33 cellular contexts compared by ENCODE assay signal in the genomic region with DNA sequence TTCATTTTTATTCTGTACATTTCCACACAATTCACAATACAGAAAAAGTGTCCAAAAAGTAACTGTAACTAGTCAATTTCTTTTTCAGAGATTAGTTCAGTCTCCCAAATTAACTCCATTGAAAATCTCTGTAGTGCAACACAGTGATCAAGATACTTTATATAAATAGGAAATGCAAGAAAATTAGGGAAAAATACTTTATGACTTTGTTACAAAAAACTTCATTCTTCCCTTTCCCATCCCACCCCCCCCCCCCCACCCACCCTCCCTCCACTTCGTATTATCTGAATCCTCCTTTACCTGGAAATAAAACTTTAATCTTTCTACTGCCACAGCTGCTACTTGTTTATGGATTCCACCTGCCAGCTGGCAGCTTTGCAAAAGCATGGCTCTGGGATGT. TPM values are rescaled to one million over a fixed set of nuclear protein-coding genes. Genes with fewer than 3 reads are reported as not detected.
"Had no signal": no experiment of that assay in that cellular context is flagged by ENCODE, and none has a peak within 500 bp of the region (broad histone marks: within the 10 kb centered on the region; RNA-seq: fewer than 3 reads in every experiment).

No MANE protein-coding gene starts in this region.

- H3K27ac ChIP-seq: PC-9, RWPE1, SJCRH30, SK-N-MC had no signal

- DNase-seq: Kasumi-1, KG1, MG63, NCI-H1048, NCI-H1092 treated with DMSO at 0.1 percent for 48 hours, NCI-H1105 treated with DMSO at 0.1 percent for 48 hours, NCI-H1417, NCI-H1436, NCI-H146, NCI-H1694, NCI-H187, NCI-H1930, NCI-H2029 treated with DMSO at 0.1 percent for 48 hours, NCI-H2081 treated with DMSO at 0.1 percent for 48 hours, NCI-H2107, NCI-H2171, NCI-H226, NCI-H446 treated with DMSO at 0.1 percent for 48 hours, NCI-H510A, NCI-H526 treated with DMSO at 0.1 percent for 48 hours, NCI-H774, PC-9, SHP77, SIG-M5, SJCRH30, T-cell had no signal

- H2AFZ ChIP-seq: PC-9 had no signal

- H3K9me3 ChIP-seq: MG63, SJCRH30 had no signal

- H3K36me3 ChIP-seq: MG63, SJCRH30 had no signal

- H3K4me2 ChIP-seq: PC-9 had no signal

- ATAC-seq: Panc1, Right ventricle myocardium inferior, SK-N-SH treated with all-trans-retinoic acid at 6 μM for 48 hours, T-cell had no signal

- H3K4me1 ChIP-seq: SJCRH30 had no signal

- FAIRE-seq: RCC 7860 had no signal

- H3K4me3 ChIP-seq: MG63, PC-9, SJCRH30, SK-N-MC had no signal

- H3K27me3 ChIP-seq: MG63, SJCRH30 had no signal

RNA-seq across cellular contexts. Expression of gene PTN, which starts 37.5 kb away (rescaled TPM):
- total RNA-seq: OCI-LY7 had no signal
